ENCODE assay signal across 12 cellular contexts in genomic region chrX:18574591-18574990, GRCh38.
DNase-seq lines count a peak whose midpoint lies in the region; ATAC-seq, FAIRE-seq and TF ChIP-seq lines count a peak whose summit lies in the region.
"Had no signal": no experiment of that assay in that cellular context is flagged by ENCODE, and none has a peak within 500 bp of the region (broad histone marks: within the 10 kb centered on the region; RNA-seq: fewer than 3 reads in every experiment).

No MANE protein-coding gene starts in this region.

- H3K4me2 ChIP-seq in endothelial cell of umbilical vein (ENCODE audit: insufficient read depth, low read length), result no peak overlapping the region

- no peak overlapping the region for H3K4me3 ChIP-seq in BJ (ENCODE audit: low read depth, low read length)
- no peak overlapping the region for H3K4me3 ChIP-seq in MG63
- no peak overlapping the region for H3K4me3 ChIP-seq in endothelial cell of umbilical vein (replicated peaks in 1 of 3; ENCODE audit: insufficient read depth in 1 of 3, low read depth in 1 of 3, low read length in 3 of 3)
- H3K4me3 ChIP-seq: colonic mucosa had no signal

- DNase-seq in BJ (ENCODE audit: low read depth) (peak; percentile 13), MG63 (peak; percentile 52), endothelial cell of umbilical vein (ENCODE audit: low read depth, low spot score) (peak; percentile 68), myocyte (ENCODE audit: low read depth) (peak; percentile 80), GM19238 (ENCODE audit: insufficient read length, low spot score) (no peak), NCI-H2029 treated with DMSO at 0.1 percent for 48 hours (lab: John Stamatoyannopoulos, UW) (no peak), left lobe of liver (ENCODE audit: low spot score) (no peak)
- DNase-seq: CD4-positive, alpha-beta memory T cell; colonic mucosa; T1000 had no signal

- dilution Hi-C loops in endothelial cell of umbilical vein (cut with MboI; ENCODE audit: extremely low pct_ligation_motif_present, low sequenced_read_pairs), result no loop called here

- H3K36me3 ChIP-seq in BJ (ENCODE audit: control insufficient read depth, insufficient read depth, low read length), result no peaks in the 10 kb centered on the region
- H3K36me3 ChIP-seq in MG63, result no peaks in the 10 kb centered on the region
- H3K36me3 ChIP-seq in endothelial cell of umbilical vein (ENCODE audit: control insufficient read depth in 2 of 2, extremely low read depth in 1 of 2, insufficient read depth in 2 of 2, low read length in 2 of 2), result no peaks in the 10 kb centered on the region
- H3K36me3 ChIP-seq: colonic mucosa, neutrophil had no signal

- H3K9me3 ChIP-seq in MG63, result no peaks in the 10 kb centered on the region
- no peaks in the 10 kb centered on the region for H3K9me3 ChIP-seq in endothelial cell of umbilical vein (replicated peaks; ENCODE audit: control insufficient read depth, insufficient read depth, low read length)
- H3K9me3 ChIP-seq: colonic mucosa, neutrophil had no signal

- intact Hi-C loops in endothelial cell of umbilical vein (cut with micrococcal nuclease), result no loop called here

- H3K27ac ChIP-seq in endothelial cell of umbilical vein (ENCODE audit: insufficient read depth, low read depth, low read length), result no peak overlapping the region
- H3K27ac ChIP-seq: colonic mucosa, neutrophil had no signal

- no peaks in the 10 kb centered on the region for H3K27me3 ChIP-seq in BJ (ENCODE audit: control insufficient read depth, insufficient read depth, low read length)
- no peaks in the 10 kb centered on the region for H3K27me3 ChIP-seq in MG63
- H3K27me3 ChIP-seq in endothelial cell of umbilical vein (ENCODE audit: control insufficient read depth in 2 of 2, insufficient read depth in 2 of 2, low read length in 2 of 2), result no peaks in the 10 kb centered on the region
- H3K27me3 ChIP-seq: colonic mucosa, neutrophil had no signal

- BruUV-seq in endothelial cell of umbilical vein (replicated peaks; lab: Mats Ljungman, UMichigan), result no TSS peak

- ATAC-seq in GM21576 (IDR thresholded peaks at IDR 0.05; ENCODE audit: unreplicated experiment) (no peak), left lobe of liver (no peak)

- TF ChIP-seq POLR2A in endothelial cell of umbilical vein (IDR thresholded peaks at IDR 0.05; ENCODE audit: low read depth, low read length), result no peak

- FAIRE-seq in endothelial cell of umbilical vein (lab: Jason Lieb, UNC), result peak; percentile 83

- H4K20me1 ChIP-seq in endothelial cell of umbilical vein (replicated peaks; ENCODE audit: control insufficient read depth, extremely low read depth, insufficient read depth, low read length), result no peaks in the 10 kb centered on the region

- no peaks in the 10 kb centered on the region for H3K9me1 ChIP-seq in endothelial cell of umbilical vein (replicated peaks; ENCODE audit: control insufficient read depth, extremely low read depth, insufficient read depth, low read length)

- no peak overlapping the region for H2AFZ ChIP-seq in endothelial cell of umbilical vein (ENCODE audit: low read depth, low read length)

- CTCF ChIA-PET in BJ (lab: Yijun Ruan, JAX) (interaction anchor here (0.5 kb wide), 1 partner anchor 153 kb away, joined by 3 read pairs; no protein-coding TSS in a partner anchor), endothelial cell of umbilical vein (lab: Charles Lee) (no interaction called here)

- H3K9ac ChIP-seq in endothelial cell of umbilical vein (replicated peaks; ENCODE audit: extremely low read depth, insufficient read depth, low read length), result no peak overlapping the region

- POLR2A ChIA-PET in BJ (lab: Charles Lee) (no interaction called here), endothelial cell of umbilical vein (lab: Charles Lee) (no interaction called here)

- no peaks in the 10 kb centered on the region for H3K79me2 ChIP-seq in endothelial cell of umbilical vein (ENCODE audit: control insufficient read depth, insufficient read depth, low read length)

- no peak for TF ChIP-seq CTCF in BJ (IDR thresholded peaks at IDR 0.05; ENCODE audit: insufficient read depth, low read depth, low read length)
- TF ChIP-seq CTCF in endothelial cell of umbilical vein (IDR thresholded peaks at IDR 0.05; ENCODE audit: extremely low read depth in 1 of 2, insufficient read depth in 1 of 2, low read depth in 1 of 2, low read length in 2 of 2), result no peak

- no peaks in the 10 kb centered on the region for H3K4me1 ChIP-seq in endothelial cell of umbilical vein (ENCODE audit: control insufficient read depth, extremely low read depth, insufficient read depth, low read length)
- H3K4me1 ChIP-seq: colonic mucosa had no signal

TF ChIP-seq in endothelial cell of umbilical vein, 7 proteins besides CTCF, POLR2A, EP300 and RAD21:
- TF ChIP-seq JUN (IDR thresholded peaks at IDR 0.05; ENCODE audit: borderline replicate concordance, insufficient read depth, insufficient read length, low read depth), result peak; percentile 55
- no peak for TF ChIP-seq POLR2AphosphoS5 (IDR thresholded peaks at IDR 0.05; ENCODE audit: insufficient read depth, low read depth, low read length)
- peak; percentile 55 for TF ChIP-seq FOS (IDR thresholded peaks at IDR 0.05; ENCODE audit: borderline replicate concordance, insufficient read depth, low read length)

Comparison
In these comparisons a context has a peak if more than half of its experiments do, and no peak if none do; other contexts are left out.
1. DNase-seq: peak in BJ (single experiment), MG63 (single experiment), endothelial cell of umbilical vein (single experiment) and myocyte (single experiment); none in GM19238 (single experiment), NCI-H2029 treated with DMSO at 0.1 percent for 48 hours (single experiment) and left lobe of liver (single experiment).